In genomic region chr11:119427279-119427678, GRCh38 we compare ENCODE assay signal across 1 cellular context.
TF ChIP-seq lines count a peak whose summit lies in the region.

No MANE protein-coding gene starts in this region.

TF ChIP-seq in K562, 482 proteins besides CTCF, POLR2A, EP300 and RAD21 (continued from another document):
- TF ChIP-seq CTCFL (IDR thresholded peaks at IDR 0.05; ENCODE audit: borderline replicate concordance, insufficient read depth, low read depth, low read length, poor library complexity, severe bottlenecking) (no peak), MAX (CRISPR knock-in tag; IDR thresholded peaks at IDR 0.05) (peak; percentile 75), HES1 (IDR thresholded peaks at IDR 0.05; ENCODE audit: low read depth) (no peak), ZBTB34 (CRISPR knock-in tag; IDR thresholded peaks at IDR 0.05) (no peak), L3MBTL2 (IDR thresholded peaks at IDR 0.05) (peak; percentile 77), NR2C1 (IDR thresholded peaks at IDR 0.05) (no peak), NR2C1 (tag; IDR thresholded peaks at IDR 0.05) (0 out of 2 replicates have a peak, but pooled peaks have one; percentile 17), KDM1A (IDR thresholded peaks at IDR 0.05) (no peak), RBM14 (IDR thresholded peaks at IDR 0.05; ENCODE audit: borderline replicate concordance, insufficient read depth, low read depth, low read length) (no peak), TAF1 (IDR thresholded peaks at IDR 0.05; ENCODE audit: control insufficient read depth, extremely low read depth, insufficient read depth, low read length, severe bottlenecking) (no peak), CEBPB (tag; IDR thresholded peaks at IDR 0.05) (peak; percentile 90)
